ENCODE assay signal across 13 cellular contexts in the genomic region with DNA sequence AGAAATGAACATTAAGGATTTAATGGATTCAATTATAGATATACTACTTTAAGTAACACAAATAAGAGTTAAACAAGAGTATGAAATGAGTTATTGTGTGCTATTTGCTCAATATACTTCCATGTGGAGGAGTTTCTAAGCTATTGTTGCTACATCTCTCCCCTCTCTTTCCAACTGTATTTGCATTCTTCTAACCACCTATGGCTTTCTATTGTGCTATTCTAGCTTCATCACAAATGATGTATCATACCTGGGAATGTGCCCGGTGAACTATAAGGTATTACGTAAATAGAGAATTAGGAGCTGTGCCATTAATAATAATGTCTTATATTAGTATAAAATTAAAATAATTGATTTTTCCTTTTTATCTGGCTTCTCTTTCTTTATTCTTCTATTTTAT.
DNase-seq lines count a peak whose midpoint lies in the region; ATAC-seq and TF ChIP-seq lines count a peak whose summit lies in the region.
"Had no signal": no experiment of that assay in that cellular context is flagged by ENCODE, and none has a peak within 500 bp of the region (broad histone marks: within the 10 kb centered on the region; RNA-seq: fewer than 3 reads in every experiment).

No MANE protein-coding gene starts in this region.

- H3K27ac ChIP-seq in PC-3 (ENCODE audit: low read length) (no peak overlapping the region), transverse colon (no peak overlapping the region)
- H3K27ac ChIP-seq: HL-60 had no signal

- in situ Hi-C loops in transverse colon (cut with MboI; ENCODE audit: low pct_ligation_motif_present in 1 of 4, low pct_unique_long_range_greater_than_20kb in 1 of 4, low sequenced_read_pairs in 3 of 4): no loop called here

- no peak for TF ChIP-seq POLR2A in transverse colon (IDR thresholded peaks at IDR 0.05)

- H3K4me2 ChIP-seq in PC-3 (ENCODE audit: low read length): no peak overlapping the region
- H3K4me2 ChIP-seq: A549 had no signal

- ATAC-seq in PC-3 (no peak), HG02678 (IDR thresholded peaks at IDR 0.05; ENCODE audit: unreplicated experiment) (no peak)
- ATAC-seq: A549; CD8-positive, alpha-beta T cell; HCT116 had no signal

- DNase-seq in NCI-H146 treated with DMSO at 0.1 percent for 48 hours (lab: John Stamatoyannopoulos, UW; ENCODE audit: unreplicated experiment) (peak; percentile 9), PC-3 (peak; percentile 57), epithelial cell of esophagus (ENCODE audit: low read depth) (peak; percentile 89), transverse colon (no peak)
- DNase-seq in activated CD4-positive, alpha-beta T cell treated with anti-CD3 and anti-CD28 coated beads, Interleukin-2, amount 50 U/mL, for 48 hours: no peak
- DNase-seq: Caco-2; CD8-positive, alpha-beta T cell; DND-41; GDM1 had no signal

- no peak overlapping the region for H3K4me3 ChIP-seq in PC-3 (ENCODE audit: low read length)
- H3K4me3 ChIP-seq in epithelial cell of esophagus (ENCODE audit: low read length): no peak overlapping the region
- H3K4me3 ChIP-seq in transverse colon: no peak overlapping the region
- H3K4me3 ChIP-seq: A549 had no signal

- no peak for TF ChIP-seq EP300 in transverse colon (IDR thresholded peaks at IDR 0.05; ENCODE audit: low read depth)

- H3K79me2 ChIP-seq in PC-3 (ENCODE audit: low read length): no peaks in the 10 kb centered on the region

- no peak overlapping the region for H2AFZ ChIP-seq in PC-3 (ENCODE audit: low read length)

- BruUV-seq in PC-3 (replicated peaks; lab: Mats Ljungman, UMichigan): no TSS peak

- CTCF ChIA-PET in PC-3 (lab: Charles Lee): interaction anchor here (0.8 kb wide), 1 partner anchor 8 kb away, joined by 3 read pairs; no protein-coding TSS in a partner anchor

- intact Hi-C loops in PC-3 (cut with micrococcal nuclease) (no loop called here), transverse colon (cut with DNase I; ENCODE audit: low total_unique reads) (no loop called here)

- H3K27me3 ChIP-seq in PC-3 (ENCODE audit: low read length): no peaks in the 10 kb centered on the region
- no peaks in the 10 kb centered on the region for H3K27me3 ChIP-seq in transverse colon

- H3K36me3 ChIP-seq in PC-3 (ENCODE audit: low read depth, low read length) (no peaks in the 10 kb centered on the region), transverse colon (no peaks in the 10 kb centered on the region)

- POLR2A ChIA-PET in PC-3 (lab: Charles Lee; ENCODE audit: unreplicated experiment): no interaction called here

- no peak overlapping the region for H3K9ac ChIP-seq in PC-3 (ENCODE audit: low read length)

- H3K9me3 ChIP-seq in PC-3 (ENCODE audit: low read length) (no peaks in the 10 kb centered on the region), transverse colon (no peaks in the 10 kb centered on the region)
- H3K9me3 ChIP-seq: A549, Caco-2 had no signal

- no peaks in the 10 kb centered on the region for H3F3A ChIP-seq in PC-3 (ENCODE audit: low read length, unreplicated experiment)

- H3K9me2 ChIP-seq in PC-3 (replicated peaks; ENCODE audit: low read length): no peaks in the 10 kb centered on the region

- TF ChIP-seq CTCF in PC-3 (conservative IDR thresholded peaks at IDR 0.05; ENCODE audit: low read depth, low read length) (no peak), epithelial cell of esophagus (IDR thresholded peaks at IDR 0.05; ENCODE audit: insufficient read depth, low read depth, low read length, missing control alignments) (no peak), transverse colon (IDR thresholded peaks at IDR 0.05) (no peak)

- H4K20me1 ChIP-seq in PC-3 (ENCODE audit: low read length): no peaks in the 10 kb centered on the region

- H3K4me1 ChIP-seq in PC-3 (ENCODE audit: insufficient read depth, low read length) (peaks cover 20% of the 10 kb centered on the region), transverse colon (no peaks in the 10 kb centered on the region)
- H3K4me1 ChIP-seq: Caco-2 had no signal

- WGBS in transverse colon (ENCODE audit: low coverage in 1 of 2), 2 donors: 93 to 99% methylated on average over 2 of the region's 2 CpGs

Comparison
In these comparisons a context has a peak if more than half of its experiments do, and no peak if none do; other contexts are left out.
1. DNase-seq: peak in NCI-H146 treated with DMSO at 0.1 percent for 48 hours (single experiment), PC-3 (single experiment) and epithelial cell of esophagus (single experiment); none in activated CD4-positive, alpha-beta T cell treated with anti-CD3 and anti-CD28 coated beads, Interleukin-2, amount 50 U/mL, for 48 hours (0 of 2) and transverse colon (single experiment).